8 cellular contexts compared by ENCODE assay signal in the genomic region with DNA sequence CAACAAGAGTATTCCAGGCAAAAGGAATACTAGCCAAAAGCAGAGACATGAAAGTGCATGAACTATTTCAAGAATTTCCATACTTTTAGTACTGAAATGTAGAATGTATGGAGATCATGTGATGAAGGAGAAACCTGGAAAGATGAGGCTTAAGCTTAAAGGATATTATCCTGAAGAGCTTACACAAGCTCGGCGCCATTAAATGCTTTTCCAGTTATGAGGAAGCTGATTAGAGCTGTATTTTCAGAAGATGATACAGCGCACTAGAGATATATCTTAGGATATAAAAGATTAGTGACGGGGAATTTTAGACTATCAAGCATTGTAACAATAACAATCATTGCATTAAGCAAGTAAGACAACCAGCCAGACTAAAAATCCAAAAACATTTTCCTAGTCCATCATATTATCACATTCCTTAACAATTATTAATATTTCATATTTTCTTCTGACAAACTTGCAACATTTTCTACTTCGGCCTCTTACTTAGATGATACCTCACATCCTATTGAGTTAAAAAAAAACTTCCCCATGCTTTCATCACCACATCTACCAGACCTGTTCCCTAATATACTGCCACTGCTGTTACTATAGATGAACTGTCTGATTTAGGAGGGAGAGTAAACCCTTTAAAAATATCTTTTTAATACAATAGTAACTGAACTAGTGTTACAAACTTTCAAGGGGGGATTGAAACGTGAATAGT. TPM values are rescaled to one million over a fixed set of nuclear protein-coding genes. Genes with fewer than 3 reads are reported as not detected.
DNase-seq lines count a peak whose midpoint lies in the region; ATAC-seq and TF ChIP-seq lines count a peak whose summit lies in the region.

No MANE protein-coding gene starts in this region.

- no peak for DNase-seq in AG04449 (ENCODE audit: low read depth, low spot score)
- no peak for DNase-seq in astrocyte of the spinal cord (ENCODE audit: low read depth, low spot score)
- no peak for DNase-seq in mesothelial cell of epicardium (ENCODE audit: low spot score in 2 of 2, unreplicated experiment in 2 of 2)
- no peak for DNase-seq in NCI-H187 (lab: John Stamatoyannopoulos, UW)
- DNase-seq in NCI-H345 (lab: John Stamatoyannopoulos, UW) = no peak
- DNase-seq in stimulated activated CD4-positive, alpha-beta T cell treated with anti-CD3 and anti-CD28 coated beads, Interleukin-4, amount 100 ng/mL, for 4 hours = no peak

- no peaks in the 10 kb centered on the region for H3K27me3 ChIP-seq in HUES48 (ENCODE audit: control insufficient read depth, insufficient read depth, low read length)

- H3K36me3 Mint-ChIP-seq in mesothelial cell of epicardium = peaks cover 22% of the 10 kb centered on the region

- H3K4me1 Mint-ChIP-seq in mesothelial cell of epicardium = peaks cover 33% of the 10 kb centered on the region

- H3K36me3 ChIP-seq in HUES48 (ENCODE audit: control insufficient read depth, insufficient read depth, low read length) = peaks cover 26% of the 10 kb centered on the region

- TF ChIP-seq CTCF in AG04449 (IDR thresholded peaks at IDR 0.05; ENCODE audit: insufficient read depth, low read length, missing control alignments) = no peak
- TF ChIP-seq CTCF in astrocyte of the spinal cord (IDR thresholded peaks at IDR 0.05; ENCODE audit: low read depth, low read length) = no peak
- TF ChIP-seq CTCF in mesothelial cell of epicardium (IDR thresholded peaks at IDR 0.05; ENCODE audit: unreplicated experiment) = no peak

- peak overlapping the region; percentile 100 for H3K27ac Mint-ChIP-seq in mesothelial cell of epicardium

- H3K4me1 ChIP-seq in HUES48 (ENCODE audit: control insufficient read depth, insufficient read depth, low read length) = peaks cover 36% of the 10 kb centered on the region

- H3K9me3 ChIP-seq in HUES48 (ENCODE audit: control insufficient read depth, insufficient read depth, low read length) = no peaks in the 10 kb centered on the region

- H3K4me3 Mint-ChIP-seq in mesothelial cell of epicardium = peak overlapping the region; percentile 96

- CTCF ChIA-PET in AG04449 (lab: Yijun Ruan, JAX) = interaction anchor here (1.0 to 1.4 kb wide), 5 partner anchors 10 to 204 kb away, joined by 3 to 4 read pairs (median 3); partner anchors contain the start of gene FBXL5

- no peaks in the 10 kb centered on the region for H3K9me3 Mint-ChIP-seq in mesothelial cell of epicardium

- ATAC-seq in GM19324 (IDR thresholded peaks at IDR 0.05; ENCODE audit: low FRiP score, unreplicated experiment) = no peak

- in situ Hi-C loops in astrocyte of the spinal cord (cut with HindIII; ENCODE audit: low sequenced_read_pairs) = no loop called here

- peak overlapping the region; percentile 96 for H3K9ac ChIP-seq in HUES48 (ENCODE audit: low read depth, low read length)

- POLR2A ChIA-PET in AG04449 (lab: Yijun Ruan, JAX) = interaction anchor here (1.0 to 2.4 kb wide), 2 partner anchors 12 to 33 kb away, joined by 4 to 11 read pairs; no protein-coding TSS in a partner anchor

- peak overlapping the region; percentile 99 for H3K27ac ChIP-seq in HUES48 (ENCODE audit: low read depth, low read length)

- H3K4me3 ChIP-seq in AG04449 (ENCODE audit: low read depth, low read length) (peak overlapping the region; percentile 87), HUES48 (ENCODE audit: low read depth, low read length) (peak overlapping the region; percentile 95), astrocyte of the spinal cord (ENCODE audit: low read depth, low read length) (peak overlapping the region; percentile 93)

- H3K27me3 Mint-ChIP-seq in mesothelial cell of epicardium (ENCODE audit: low read depth) = no peaks in the 10 kb centered on the region

RNA-seq across cellular contexts. Expression of gene FAM200B, which starts 1.3 kb away (rescaled TPM):
- 32.0 to 37.7 TPM (median 36.1 TPM) in 3 replicates for total RNA-seq in mesothelial cell of epicardium

RNA-seq across cellular contexts. Expression of gene BST1, which starts 19.9 kb away (rescaled TPM):
- 0.42 to 1.0 TPM (median 0.58 TPM) in 3 replicates for total RNA-seq in mesothelial cell of epicardium

RNA-seq across cellular contexts. Expression of gene FBXL5, which starts 27.8 kb away (rescaled TPM):
- total RNA-seq in mesothelial cell of epicardium = 51.6 to 56.5 TPM (median 53.1 TPM) in 3 replicates
